12 cellular contexts compared by ENCODE assay signal in genomic region chr2:202149155-202149762, GRCh38.
DNase-seq lines count a peak whose midpoint lies in the region; ATAC-seq, FAIRE-seq and TF ChIP-seq lines count a peak whose summit lies in the region.
"Had no signal": no experiment of that assay in that cellular context is flagged by ENCODE, and none has a peak within 500 bp of the region (broad histone marks: within the 10 kb centered on the region; RNA-seq: fewer than 3 reads in every experiment).

No MANE protein-coding gene starts in this region.

- intact Hi-C loops in HepG2 (cut with micrococcal nuclease; ENCODE audit: unreplicated experiment) (no loop called here), right lobe of liver (cut with DNase I) (no loop called here), head of caudate nucleus (cut with DNase I) (no loop called here)

- H2AFZ ChIP-seq in HepG2 (ENCODE audit: low read length), result no peak overlapping the region
- peak overlapping the region; percentile 50 for H2AFZ ChIP-seq in neuron (ENCODE audit: low read depth, low read length)

- H3K36me3 ChIP-seq in HepG2 (replicated peaks in 1 of 2; ENCODE audit: control insufficient read depth in 1 of 2, insufficient read depth in 2 of 2, low read length in 2 of 2) (no peaks in the 10 kb centered on the region), right lobe of liver (no peaks in the 10 kb centered on the region), neuron (ENCODE audit: insufficient read depth, low read length) (no peaks in the 10 kb centered on the region)

- no peak overlapping the region for H3K27ac ChIP-seq in HepG2 (ENCODE audit: extremely low read length, insufficient read depth, low read length)
- H3K27ac ChIP-seq in right lobe of liver, result no peak overlapping the region
- H3K27ac ChIP-seq: VCaP had no signal

- in situ Hi-C loops in HepG2 (cut with HindIII; ENCODE audit: extremely low pct_ligation_motif_present, low pct_unique_long_range_greater_than_20kb), result no loop called here

- H3K27me3 ChIP-seq in HepG2 (ENCODE audit: control insufficient read depth in 1 of 2, insufficient read depth in 2 of 2, low read length in 2 of 2) (peaks cover 11 to 30% of the 10 kb centered on the region in 2 experiments), right lobe of liver (no peaks in the 10 kb centered on the region), neuron (ENCODE audit: insufficient read depth, low read length) (no peaks in the 10 kb centered on the region)

- no peak for TF ChIP-seq RAD21 in HepG2 (CRISPR knock-in tag; IDR thresholded peaks at IDR 0.05)

- FAIRE-seq in HepG2 (lab: Jason Lieb, UNC), result no peak
- FAIRE-seq: H54 had no signal

- H3K9me3 ChIP-seq in HepG2 (ENCODE audit: low read length), result no peaks in the 10 kb centered on the region
- H3K9me3 ChIP-seq in right lobe of liver, result no peaks in the 10 kb centered on the region
- H3K9me3 ChIP-seq in neuron (ENCODE audit: low read length), result no peaks in the 10 kb centered on the region

- no TSS peak for BruUV-seq in HepG2 (replicated peaks; lab: Mats Ljungman, UMichigan)

- POLR2A ChIA-PET in HepG2 (lab: Yijun Ruan, JAX), result no interaction called here

- H3K4me1 ChIP-seq in HepG2 (ENCODE audit: insufficient read depth, low read length), result peaks cover 10% of the 10 kb centered on the region; the same call in 1 of the 2 replicates
- no peaks in the 10 kb centered on the region for H3K4me1 ChIP-seq in right lobe of liver
- H3K4me1 ChIP-seq in neuron (ENCODE audit: insufficient read depth, low read length), result peaks cover 31% of the 10 kb centered on the region

- no peak for TF ChIP-seq POLR2A in HepG2 (IDR thresholded peaks at IDR 0.05; ENCODE audit: insufficient read depth in 1 of 2, low read depth in 2 of 2, low read length in 2 of 2)
- no peak for TF ChIP-seq POLR2A in right lobe of liver (IDR thresholded peaks at IDR 0.05)

- peak; percentile 73 for ATAC-seq in HepG2
- ATAC-seq in right lobe of liver, result no peak
- no peak for ATAC-seq in GM21390 (IDR thresholded peaks at IDR 0.05; ENCODE audit: unreplicated experiment)
- ATAC-seq in GM18909 (IDR thresholded peaks at IDR 0.05; ENCODE audit: poor library complexity, unreplicated experiment), result no peak

- no peak overlapping the region; a peak in 1 of 6 replicates for H3K4me3 ChIP-seq in HepG2 (replicated peaks in 1 of 3; ENCODE audit: insufficient read depth in 1 of 3, low read depth in 2 of 3, low read length in 3 of 3)
- H3K4me3 ChIP-seq in right lobe of liver, result no peak overlapping the region
- peak overlapping the region; percentile 34 for H3K4me3 ChIP-seq in neuron (ENCODE audit: low read length)

- H3K9ac ChIP-seq in HepG2 (ENCODE audit: insufficient read depth, low read depth, low read length), result no peak overlapping the region

- no peaks in the 10 kb centered on the region for H3K79me2 ChIP-seq in HepG2 (ENCODE audit: insufficient read depth, low read length)

- no peak for DNase-seq in HepG2 (ENCODE audit: low spot score)
- no peak for DNase-seq in right lobe of liver
- DNase-seq in head of caudate nucleus, result peak; percentile 12 to 91 (median 66)
- no peak for DNase-seq in NCI-H526 (lab: John Stamatoyannopoulos, UW)
- no peak for DNase-seq in HUDEP-2 (lab: John Stamatoyannopoulos, UW; ENCODE audit: unreplicated experiment in 76 of 76)
- DNase-seq: activated naive CD8-positive, alpha-beta T cell treated with anti-CD3 and anti-CD28 coated beads for 36 hours; stimulated activated CD4-positive, alpha-beta T cell treated with anti-CD3 and anti-CD28 coated beads, Interleukin-4, amount 100 ng/mL, for 24 hours had no signal

- TF ChIP-seq EP300 in HepG2 (IDR thresholded peaks at IDR 0.05; ENCODE audit: low read depth in 2 of 2, low read length in 2 of 2) (no peak), HepG2 (CRISPR knock-in tag; IDR thresholded peaks at IDR 0.05; ENCODE audit: borderline replicate concordance) (no peak)

- 26% methylated on average over 13 of the region's 13 CpGs for WGBS in HepG2 (ENCODE audit: low lambda C conversion rate)
- WGBS in right lobe of liver (ENCODE audit: insufficient coverage, low coverage, low lambda C conversion rate, missing lambda C conversion rate), result 64% methylated on average over 12 of the region's 13 CpGs

- no peaks in the 10 kb centered on the region for H4K20me1 ChIP-seq in HepG2 (ENCODE audit: insufficient read depth, low read length)

- no peak for TF ChIP-seq CTCF in HepG2 (CRISPR knock-in tag; IDR thresholded peaks at IDR 0.05)
- TF ChIP-seq CTCF in right lobe of liver (IDR thresholded peaks at IDR 0.05), result no peak

- H3K4me2 ChIP-seq in HepG2 (ENCODE audit: low read depth, low read length), result peak overlapping the region; percentile 45

- CTCF ChIA-PET in HepG2 (lab: Yijun Ruan, JAX; ENCODE audit: low intra/inter-chr PET ratio, low total read pairs), result no interaction called here

TF ChIP-seq in HepG2, 621 proteins besides CTCF, POLR2A, EP300 and RAD21:
- TF ChIP-seq ZNF780A (CRISPR knock-in tag; IDR thresholded peaks at IDR 0.05), result no peak
- TF ChIP-seq NFE2L1 (CRISPR knock-in tag; IDR thresholded peaks at IDR 0.05; ENCODE audit: borderline replicate concordance), result no peak
- TF ChIP-seq ATF7 (IDR thresholded peaks at IDR 0.05), result no peak
- no peak for TF ChIP-seq ATF7 (CRISPR knock-in tag; IDR thresholded peaks at IDR 0.05)
- TF ChIP-seq, protein P1, sequence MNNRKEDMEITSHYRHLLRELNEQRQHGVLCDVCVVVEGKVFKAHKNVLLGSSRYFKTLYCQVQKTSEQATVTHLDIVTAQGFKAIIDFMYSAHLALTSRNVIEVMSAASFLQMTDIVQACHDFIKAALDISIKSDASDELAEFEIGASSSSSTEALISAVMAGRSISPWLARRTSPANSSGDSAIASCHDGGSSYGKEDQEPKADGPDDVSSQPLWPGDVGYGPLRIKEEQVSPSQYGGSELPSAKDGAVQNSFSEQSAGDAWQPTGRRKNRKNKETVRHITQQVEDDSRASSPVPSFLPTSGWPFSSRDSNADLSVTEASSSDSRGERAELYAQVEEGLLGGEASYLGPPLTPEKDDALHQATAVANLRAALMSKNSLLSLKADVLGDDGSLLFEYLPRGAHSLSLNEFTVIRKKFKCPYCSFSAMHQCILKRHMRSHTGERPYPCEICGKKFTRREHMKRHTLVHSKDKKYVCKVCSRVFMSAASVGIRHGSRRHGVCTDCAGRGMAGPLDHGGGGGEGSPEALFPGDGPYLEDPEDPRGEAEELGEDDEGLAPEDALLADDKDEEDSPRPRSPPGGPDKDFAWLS (CRISPR knock-in tag; IDR thresholded peaks at IDR 0.05; ENCODE audit: borderline replicate concordance), result no peak
- TF ChIP-seq PTBP1 (IDR thresholded peaks at IDR 0.05; ENCODE audit: low read depth, low read length, poor library complexity, severe bottlenecking), result no peak
- TF ChIP-seq SRSF4 (IDR thresholded peaks at IDR 0.05; ENCODE audit: low read depth, low read length, poor library complexity, severe bottlenecking), result no peak
- TF ChIP-seq DPF2 (CRISPR knock-in tag; IDR thresholded peaks at IDR 0.05; ENCODE audit: borderline replicate concordance, low read depth), result no peak
- TF ChIP-seq MATR3 (CRISPR knock-in tag; IDR thresholded peaks at IDR 0.05), result no peak
- TF ChIP-seq ZNF614 (CRISPR knock-in tag; IDR thresholded peaks at IDR 0.05; ENCODE audit: borderline replicate concordance), result no peak
- no peak for TF ChIP-seq ZSCAN30 (CRISPR knock-in tag; IDR thresholded peaks at IDR 0.05)
- TF ChIP-seq SMAD9 (CRISPR knock-in tag; IDR thresholded peaks at IDR 0.05), result no peak
- TF ChIP-seq JARID2 (CRISPR knock-in tag; IDR thresholded peaks at IDR 0.05; ENCODE audit: insufficient replicate concordance), result no peak
- no peak for TF ChIP-seq HNRNPH1 (optimal IDR thresholded peaks at IDR 0.05; ENCODE audit: low read depth, low read length)
- TF ChIP-seq, protein P2, sequence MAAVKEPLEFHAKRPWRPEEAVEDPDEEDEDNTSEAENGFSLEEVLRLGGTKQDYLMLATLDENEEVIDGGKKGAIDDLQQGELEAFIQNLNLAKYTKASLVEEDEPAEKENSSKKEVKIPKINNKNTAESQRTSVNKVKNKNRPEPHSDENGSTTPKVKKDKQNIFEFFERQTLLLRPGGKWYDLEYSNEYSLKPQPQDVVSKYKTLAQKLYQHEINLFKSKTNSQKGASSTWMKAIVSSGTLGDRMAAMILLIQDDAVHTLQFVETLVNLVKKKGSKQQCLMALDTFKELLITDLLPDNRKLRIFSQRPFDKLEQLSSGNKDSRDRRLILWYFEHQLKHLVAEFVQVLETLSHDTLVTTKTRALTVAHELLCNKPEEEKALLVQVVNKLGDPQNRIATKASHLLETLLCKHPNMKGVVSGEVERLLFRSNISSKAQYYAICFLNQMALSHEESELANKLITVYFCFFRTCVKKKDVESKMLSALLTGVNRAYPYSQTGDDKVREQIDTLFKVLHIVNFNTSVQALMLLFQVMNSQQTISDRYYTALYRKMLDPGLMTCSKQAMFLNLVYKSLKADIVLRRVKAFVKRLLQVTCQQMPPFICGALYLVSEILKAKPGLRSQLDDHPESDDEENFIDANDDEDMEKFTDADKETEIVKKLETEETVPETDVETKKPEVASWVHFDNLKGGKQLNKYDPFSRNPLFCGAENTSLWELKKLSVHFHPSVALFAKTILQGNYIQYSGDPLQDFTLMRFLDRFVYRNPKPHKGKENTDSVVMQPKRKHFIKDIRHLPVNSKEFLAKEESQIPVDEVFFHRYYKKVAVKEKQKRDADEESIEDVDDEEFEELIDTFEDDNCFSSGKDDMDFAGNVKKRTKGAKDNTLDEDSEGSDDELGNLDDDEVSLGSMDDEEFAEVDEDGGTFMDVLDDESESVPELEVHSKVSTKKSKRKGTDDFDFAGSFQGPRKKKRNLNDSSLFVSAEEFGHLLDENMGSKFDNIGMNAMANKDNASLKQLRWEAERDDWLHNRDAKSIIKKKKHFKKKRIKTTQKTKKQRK (IDR thresholded peaks at IDR 0.05; ENCODE audit: low read length), result no peak
- no peak for TF ChIP-seq ZSCAN20 (CRISPR knock-in tag; IDR thresholded peaks at IDR 0.05; ENCODE audit: borderline replicate concordance)
- no peak for TF ChIP-seq ZNF20 (CRISPR knock-in tag; IDR thresholded peaks at IDR 0.05)

Comparison
In these comparisons a context has a peak if more than half of its experiments do, and no peak if none do; other contexts are left out.
1. DNase-seq: peak in head of caudate nucleus (42 of 42); none in HepG2 (single experiment), right lobe of liver (0 of 3), NCI-H526 (0 of 2) and HUDEP-2 (0 of 76).